Comparison of ENCODE assay signal across 1 cellular context in genomic region chr16:3165111-3165822, GRCh38.
TF ChIP-seq lines count a peak whose summit lies in the region.

No MANE protein-coding gene starts in this region.

TF ChIP-seq in endothelial cell of umbilical vein, 7 proteins besides CTCF, POLR2A, EP300 and RAD21:
- TF ChIP-seq MAX (IDR thresholded peaks at IDR 0.05; ENCODE audit: insufficient read depth, insufficient read length) (no peak), JUN (IDR thresholded peaks at IDR 0.05; ENCODE audit: borderline replicate concordance, insufficient read depth, insufficient read length, low read depth) (no peak), GATA2 (IDR thresholded peaks at IDR 0.05; ENCODE audit: insufficient read depth, insufficient read length, low read depth, low read length) (no peak), FOS (IDR thresholded peaks at IDR 0.05; ENCODE audit: borderline replicate concordance, insufficient read depth, low read length) (no peak), MYC (IDR thresholded peaks at IDR 0.05; ENCODE audit: low read depth, low read length) (no peak), POLR2AphosphoS5 (IDR thresholded peaks at IDR 0.05; ENCODE audit: insufficient read depth, low read depth, low read length) (no peak), EZH2 (IDR thresholded peaks at IDR 0.05; ENCODE audit: borderline replicate concordance, low read depth, low read length, severe bottlenecking) (no peak)
